8 cellular contexts compared by ENCODE assay signal in the genomic region with DNA sequence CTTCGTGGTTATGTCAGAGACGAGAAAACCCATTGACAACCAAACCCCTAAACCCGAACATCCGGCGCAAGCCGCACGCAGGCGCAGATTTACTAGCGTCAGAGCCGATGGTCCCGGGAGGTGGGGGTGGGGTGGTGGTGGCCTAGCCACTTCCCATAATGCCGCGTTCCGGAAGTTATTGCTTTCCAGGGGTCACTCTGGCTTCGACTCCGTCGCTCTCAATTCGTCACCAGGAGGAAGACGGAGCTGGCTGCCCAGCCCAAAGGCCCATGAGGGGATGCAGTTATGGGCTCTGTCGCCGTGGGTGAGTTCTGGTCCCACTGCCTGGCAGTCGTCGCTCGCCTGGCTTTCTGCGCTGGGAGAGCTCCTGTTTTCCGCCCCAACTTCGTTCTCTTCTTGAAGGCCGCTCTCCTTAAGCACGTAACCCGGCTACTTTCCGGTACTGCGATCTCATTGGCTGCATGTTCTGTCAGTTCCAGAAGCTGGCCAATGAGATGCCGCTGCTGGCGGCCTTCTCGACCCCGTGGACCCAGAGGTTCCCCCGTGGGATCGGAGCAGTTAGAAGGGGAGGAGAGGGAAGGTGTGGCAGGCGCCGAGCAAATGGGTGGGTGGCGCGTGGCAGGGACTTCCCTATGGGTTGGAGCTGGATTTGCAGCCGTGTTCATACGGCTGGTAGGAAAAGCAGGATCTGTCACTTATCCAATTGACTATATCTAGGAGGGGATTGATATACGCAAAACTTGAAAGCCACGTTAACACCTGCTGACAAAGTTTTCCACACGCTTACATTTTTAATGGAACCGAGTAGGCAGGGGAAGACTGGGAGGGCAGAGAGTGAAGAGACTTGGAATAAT.
DNase-seq lines count a peak whose midpoint lies in the region; ATAC-seq and TF ChIP-seq lines count a peak whose summit lies in the region.

A gene (plus strand): TSS at position 195 of the 854 bp plus-strand sequence. CDS start 3,246 bp downstream, outside the sequence.

- TF ChIP-seq CTCF in AG09309 (IDR thresholded peaks at IDR 0.05; ENCODE audit: control insufficient read depth, insufficient read depth, low read depth, low read length, missing control alignments) = peak; percentile 21

- ATAC-seq in GM19025 (IDR thresholded peaks at IDR 0.05; ENCODE audit: low read depth, unreplicated experiment) (peak; percentile 96), HG03342 (IDR thresholded peaks at IDR 0.05; ENCODE audit: unreplicated experiment) (peak; percentile 96)
- peak; percentile 90 for ATAC-seq in central memory CD8-positive, alpha-beta T cell (replicated peaks; ENCODE audit: extremely low read depth, poor library complexity, severe bottlenecking)

- H3K36me3 Mint-ChIP-seq in central memory CD8-positive, alpha-beta T cell (ENCODE audit: insufficient read depth) = peaks cover 42% of the 10 kb centered on the region

- peak within 1 kb of the TSS; percentile 99 for H3K27ac Mint-ChIP-seq in central memory CD8-positive, alpha-beta T cell (ENCODE audit: low read depth)

- peak; percentile 99 for DNase-seq in AG09309 (ENCODE audit: low read depth)
- peak; percentile 93 to 99 for DNase-seq in NCI-H446 (lab: John Stamatoyannopoulos, UW)
- peak; percentile 85 for DNase-seq in activated CD4-positive, CD25-positive, alpha-beta regulatory T cell treated with anti-CD3 and anti-CD28 coated beads, Interleukin-2, amount 50 U/mL, for 16 hours (ENCODE audit: low read depth, low spot score)
- peak; percentile 92 to 94 for DNase-seq in central memory CD8-positive, alpha-beta T cell (ENCODE audit: low spot score in 2 of 2)
- DNase-seq in iris pigment epithelial cell (ENCODE audit: low read depth) = peak; percentile 100
- peak; percentile 85 to 91 for DNase-seq in stimulated activated CD4-positive, alpha-beta T cell treated with anti-CD3 and anti-CD28 coated beads, Interleukin-12 subunit alpha, Interleukin-12 subunit beta, amount 100 ng/mL, for 24 hours (ENCODE audit: low read depth in 2 of 2)

- H3K4me1 Mint-ChIP-seq in central memory CD8-positive, alpha-beta T cell = peaks cover 46% of the 10 kb centered on the region

- no peaks in the 10 kb centered on the region for H3K27me3 Mint-ChIP-seq in central memory CD8-positive, alpha-beta T cell

- H3K4me3 ChIP-seq in AG09309 (ENCODE audit: control insufficient read depth, low read depth, low read length) = peak within 1 kb of the TSS; percentile 76

- H3K9me3 Mint-ChIP-seq in central memory CD8-positive, alpha-beta T cell = no peaks in the 10 kb centered on the region

- peak within 1 kb of the TSS; percentile 89 for H3K4me3 Mint-ChIP-seq in central memory CD8-positive, alpha-beta T cell

Comparison
In these comparisons a context has a peak if more than half of its experiments do, and no peak if none do; other contexts are left out.
1. Peak in every context shown above with its lines: DNase-seq, ATAC-seq and H3K4me3 ChIP-seq.